ENCODE assay signal across 13 cellular contexts in the genomic region with DNA sequence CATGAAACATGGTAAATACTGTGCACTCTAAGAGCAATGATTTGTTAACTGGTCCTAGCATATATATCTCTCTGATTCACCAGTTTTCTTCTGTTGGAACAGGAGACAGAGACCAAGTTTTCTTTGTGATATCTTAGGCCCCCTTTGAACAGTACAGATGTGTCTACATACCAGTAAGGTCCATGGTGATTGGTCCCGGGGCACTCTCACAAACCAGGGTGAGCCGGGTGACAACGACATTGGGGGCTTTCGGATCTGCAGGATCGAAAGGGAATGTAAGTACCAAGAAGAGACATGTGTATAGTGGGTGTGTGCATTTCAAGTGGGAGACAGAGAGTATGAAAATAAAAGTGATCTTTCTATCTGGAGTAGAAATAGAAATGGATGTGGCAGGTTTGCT. TPM values are rescaled to one million over a fixed set of nuclear protein-coding genes. Genes with fewer than 3 reads are reported as not detected.
A peak's percentile ranks its signal among the peaks of the same experiment; 100 is the strongest.
DNase-seq lines count a peak whose midpoint lies in the region; ATAC-seq and TF ChIP-seq lines count a peak whose summit lies in the region.
"Had no signal": no experiment of that assay in that cellular context is flagged by ENCODE, and none has a peak within 500 bp of the region (broad histone marks: within the 10 kb centered on the region; RNA-seq: fewer than 3 reads in every experiment).

No MANE protein-coding gene starts in this region.

- H3K9ac ChIP-seq in Loucy (ENCODE audit: low read depth, low read length, poor library complexity, severe bottlenecking) (peak overlapping the region; percentile 98), colonic mucosa (ENCODE audit: low read depth in 2 of 2, low read length in 2 of 2) (no peak overlapping the region)

- peak overlapping the region; percentile 78 for H3K4me3 Mint-ChIP-seq in CD8-positive, alpha-beta T cell

- peaks cover 95% of the 10 kb centered on the region for H3K79me2 ChIP-seq in Loucy (ENCODE audit: insufficient read depth, low read length)

- intact Hi-C loops in CD8-positive, alpha-beta T cell (cut with DNase I, micrococcal nuclease) = loop anchor here (1.0 to 10.0 kb wide), 5 partner anchors 10 to 935 kb away; a partner anchor contains a TSS
- intact Hi-C loops in colonic mucosa (cut with DNase I) = no loop called here
- intact Hi-C loops in psoas muscle (cut with DNase I) = no loop called here

- H3K9me2 ChIP-seq in Loucy (replicated peaks; ENCODE audit: low read depth, low read length) = no peaks in the 10 kb centered on the region

- ATAC-seq in CD8-positive, alpha-beta T cell = no peak
- ATAC-seq in psoas muscle (no peak), GM19467 (IDR thresholded peaks at IDR 0.05; ENCODE audit: unreplicated experiment) (no peak), HG02759 (IDR thresholded peaks at IDR 0.05; ENCODE audit: unreplicated experiment) (no peak)

- no peaks in the 10 kb centered on the region for H3K9me3 ChIP-seq in CD8-positive, alpha-beta T cell (ENCODE audit: low read length)
- H3K9me3 ChIP-seq in Loucy (ENCODE audit: insufficient read depth, low read depth, low read length) = no peaks in the 10 kb centered on the region
- no peaks in the 10 kb centered on the region for H3K9me3 ChIP-seq in colonic mucosa
- H3K9me3 ChIP-seq in psoas muscle = no peaks in the 10 kb centered on the region

- H2AFZ ChIP-seq in Loucy (ENCODE audit: low read length) = no peak overlapping the region

- peak overlapping the region; percentile 94 for H3K27ac Mint-ChIP-seq in CD8-positive, alpha-beta T cell

- H3K27me3 Mint-ChIP-seq in CD8-positive, alpha-beta T cell (ENCODE audit: low read depth) = no peaks in the 10 kb centered on the region

- no peak overlapping the region for H3K4me3 ChIP-seq in CD8-positive, alpha-beta T cell (ENCODE audit: low read depth, low read length)
- peak overlapping the region; percentile 79 for H3K4me3 ChIP-seq in Loucy (ENCODE audit: low read length, poor library complexity, severe bottlenecking)
- H3K4me3 ChIP-seq in colonic mucosa = no peak overlapping the region
- no peak overlapping the region for H3K4me3 ChIP-seq in psoas muscle

- no peaks in the 10 kb centered on the region for H3K9me3 Mint-ChIP-seq in CD8-positive, alpha-beta T cell
- H3K9me3 Mint-ChIP-seq: neural crest cell had no signal

- TF ChIP-seq CTCF in CD8-positive, alpha-beta T cell (IDR thresholded peaks at IDR 0.05) = no peak
- TF ChIP-seq CTCF in Loucy (conservative IDR thresholded peaks at IDR 0.05; ENCODE audit: low read length) (no peak), colonic mucosa (IDR thresholded peaks at IDR 0.05) (no peak), psoas muscle (IDR thresholded peaks at IDR 0.05) (no peak)

- H3K4me1 Mint-ChIP-seq in CD8-positive, alpha-beta T cell (ENCODE audit: low read depth) = peaks cover 97% of the 10 kb centered on the region

- DNase-seq in CD8-positive, alpha-beta T cell = peak in 1 of 7 experiments; percentile 38
- peak; percentile 21 for DNase-seq in colonic mucosa
- DNase-seq in psoas muscle = no peak
- DNase-seq in pons (ENCODE audit: low spot score) = no peak
- no peak for DNase-seq in NCI-H1092 (lab: John Stamatoyannopoulos, UW)
- DNase-seq: anterior cingulate cortex, DMS79, NCI-H69 had no signal

- peaks cover 84% of the 10 kb centered on the region for H3K36me3 Mint-ChIP-seq in CD8-positive, alpha-beta T cell

- no peaks in the 10 kb centered on the region for H3K27me3 ChIP-seq in CD8-positive, alpha-beta T cell (ENCODE audit: insufficient read depth, low read length)
- H3K27me3 ChIP-seq in Loucy (ENCODE audit: insufficient read depth, low read length, poor library complexity, severe bottlenecking) (no peaks in the 10 kb centered on the region), colonic mucosa (no peaks in the 10 kb centered on the region), psoas muscle (ENCODE audit: insufficient read depth in 3 of 3, low read length in 2 of 3) (no peaks in the 10 kb centered on the region)

- H3K36me3 ChIP-seq in CD8-positive, alpha-beta T cell (ENCODE audit: insufficient read depth, low read length) = peaks cover 57% of the 10 kb centered on the region
- H3K36me3 ChIP-seq in Loucy (ENCODE audit: insufficient read depth, low read length) (peaks cover 69% of the 10 kb centered on the region), colonic mucosa (no peaks in the 10 kb centered on the region), psoas muscle (ENCODE audit: insufficient read depth in 1 of 2, low read depth in 1 of 2) (peaks cover 0 to 10% of the 10 kb centered on the region in 2 donors)

- 94 to 98% (median 96%) methylated on average over 5 of the region's 5 CpGs for WGBS in psoas muscle, 3 donors

- CTCF ChIA-PET in CD8-positive, alpha-beta T cell (lab: Charles Lee) = no interaction called here

- POLR2A ChIA-PET in CD8-positive, alpha-beta T cell (lab: Charles Lee) = interaction anchor here (0.6 to 3.0 kb wide), 4 partner anchors 9 to 31 kb away, joined by 3 to 31 read pairs (median 8); a partner anchor contains a TSS

- H3K4me2 ChIP-seq in Loucy (ENCODE audit: low read depth, low read length, poor library complexity, severe bottlenecking) = peak overlapping the region; percentile 93

- H3K4me1 ChIP-seq in CD8-positive, alpha-beta T cell (ENCODE audit: insufficient read depth, low read length) = peaks cover 97% of the 10 kb centered on the region
- H3K4me1 ChIP-seq in Loucy (ENCODE audit: insufficient read depth, low read length, poor library complexity, severe bottlenecking) (peaks cover 93% of the 10 kb centered on the region), colonic mucosa (no peaks in the 10 kb centered on the region), psoas muscle (peaks cover 8% of the 10 kb centered on the region)

- H4K20me1 ChIP-seq in Loucy (ENCODE audit: insufficient read depth, low read length, poor library complexity, severe bottlenecking) = peaks cover 51% of the 10 kb centered on the region

- peaks cover 32% of the 10 kb centered on the region for H3F3A ChIP-seq in Loucy (ENCODE audit: low read depth)

- H3K27ac ChIP-seq in CD8-positive, alpha-beta T cell (ENCODE audit: low read depth, low read length) = peak overlapping the region; percentile 16
- H3K27ac ChIP-seq in colonic mucosa (peak overlapping the region; percentile 60), psoas muscle (peak overlapping the region; percentile 72)

RNA-seq across cellular contexts. Expression of a gene that starts 11.3 kb away (rescaled TPM):
- 10 to 100 TPM in 1 of 2 experiments, 1 to 10 TPM in 1; 9.5 to 11.1 TPM for total RNA-seq in CD8-positive, alpha-beta T cell
- 1 to 10 TPM in 1 of 2 donors, under 1 TPM in 1; 0.52 to 2.1 TPM for total RNA-seq in colonic mucosa
- total RNA-seq in psoas muscle = under 1 TPM in 3 of 4 donors, not detected in 1; 0.17 to 0.42 (median 0.24) TPM
- polyA plus RNA-seq in psoas muscle = under 1 TPM; 0.05 to 0.09 (median 0.08) TPM
- total RNA-seq: fibroblast of villous mesenchyme, neural crest cell had no signal

RNA-seq across cellular contexts. Expression of a gene that starts 11.8 kb away (rescaled TPM):
- total RNA-seq in CD8-positive, alpha-beta T cell = 100 to 1,000 TPM; 769 to 790 TPM
- total RNA-seq in colonic mucosa (10 to 100 TPM; 21.5 to 40.8 TPM), psoas muscle (10 to 100 TPM; 27.1 to 41.4 (median 29.9) TPM)
- polyA plus RNA-seq in psoas muscle = 10 to 100 TPM; 23.9 to 44.0 (median 39.4) TPM

RNA-seq across cellular contexts. Expression of a gene that starts 23.2 kb away (rescaled TPM):
- not detected for total RNA-seq in CD8-positive, alpha-beta T cell
- total RNA-seq in colonic mucosa (not detected), psoas muscle (not detected)
- polyA plus RNA-seq in psoas muscle = not detected
- total RNA-seq: fibroblast of villous mesenchyme, neural crest cell had no signal

Comparison
In these comparisons a context has a peak if more than half of its experiments do, and no peak if none do; other contexts are left out.
1. H3K27ac ChIP-seq: peak in every context shown above with its lines; median percentile 72 in psoas muscle; 60 in colonic mucosa; 16 in CD8-positive, alpha-beta T cell.
2. RNA of a gene that starts 11.8 kb away (total RNA-seq): 769 to 790 TPM in CD8-positive, alpha-beta T cell; 21.5 to 40.8 TPM in colonic mucosa and 27.1 to 41.4 TPM in psoas muscle; every median in the first group is over 10 times any median in the second.
3. intact Hi-C loops: an anchor here in CD8-positive, alpha-beta T cell (1.0 to 10.0 kb wide); none called in colonic mucosa and psoas muscle.